Comparison of ENCODE assay signal across 18 cellular contexts in the genomic region with DNA sequence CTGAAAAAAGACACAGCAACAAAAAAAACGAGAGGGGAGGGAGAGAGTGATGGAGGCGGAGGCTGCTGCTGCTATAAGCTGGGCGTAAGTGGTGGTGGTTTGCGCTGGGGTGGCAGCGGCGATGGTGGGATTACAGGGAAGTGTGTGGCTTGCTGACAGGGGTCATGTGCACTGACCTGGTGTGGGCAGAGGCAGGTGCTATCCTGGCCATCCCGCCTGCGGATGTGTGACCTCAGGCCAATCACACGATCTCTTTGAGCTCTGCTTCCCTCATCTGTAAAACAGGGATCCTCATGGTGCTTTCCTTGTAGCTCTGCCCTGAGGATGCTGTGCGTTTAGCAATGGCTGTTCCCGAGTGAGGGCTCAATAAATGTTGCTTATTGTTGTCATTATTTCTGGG. TPM values are rescaled to one million over a fixed set of nuclear protein-coding genes. Genes with fewer than 3 reads are reported as not detected.
DNase-seq lines count a peak whose midpoint lies in the region; ATAC-seq, FAIRE-seq and TF ChIP-seq lines count a peak whose summit lies in the region.
"Had no signal": no experiment of that assay in that cellular context is flagged by ENCODE, and none has a peak within 500 bp of the region (broad histone marks: within the 10 kb centered on the region; RNA-seq: fewer than 3 reads in every experiment).

No MANE protein-coding gene starts in this region.

- H3K4me1 Mint-ChIP-seq in activated CD4-positive, alpha-beta T cell treated with anti-CD3 and anti-CD28 coated beads for 36 hours: peaks cover 53% of the 10 kb centered on the region
- peaks cover 56% of the 10 kb centered on the region for H3K4me1 Mint-ChIP-seq in neural crest cell

- H4K20me1 ChIP-seq in K562 (replicated peaks; ENCODE audit: control insufficient read depth, insufficient read depth, low read length): no peaks in the 10 kb centered on the region

- H3K79me2 ChIP-seq in K562 (ENCODE audit: control insufficient read depth, insufficient read depth, low read length): peaks cover 65% of the 10 kb centered on the region

- H3K27me3 ChIP-seq in K562 (ENCODE audit: control insufficient read depth in 2 of 2, insufficient read depth in 2 of 2, low read length in 2 of 2): no peaks in the 10 kb centered on the region
- H3K27me3 ChIP-seq: esophagus squamous epithelium, heart right ventricle, testis had no signal

- intact Hi-C loops in activated CD4-positive, alpha-beta T cell treated with anti-CD3 and anti-CD28 coated beads for 36 hours (cut with DNase I, micrococcal nuclease): no loop called here
- intact Hi-C loops in K562 (cut with micrococcal nuclease): loop anchor here (10.0 kb wide), 1 partner anchor 493 kb away; the partner anchor contains the start of gene TNNT1

- no peak for DNase-seq in activated CD4-positive, alpha-beta T cell treated with anti-CD3 and anti-CD28 coated beads for 36 hours
- no peak for DNase-seq in activated CD4-positive, alpha-beta T cell treated with anti-CD3 and anti-CD28 coated beads for 48 hours
- DNase-seq in K562 (ENCODE audit: extremely low read depth in 1 of 4, low spot score in 3 of 4): no peak
- DNase-seq in neural crest cell (ENCODE audit: low read depth, low spot score): no peak
- DNase-seq in SKM-1 treated with dmso at 0.1 percent for 144 hours (lab: John Stamatoyannopoulos, UW; ENCODE audit: unreplicated experiment): no peak
- no peak for DNase-seq in stimulated activated CD4-positive, alpha-beta T cell treated with anti-CD3 and anti-CD28 coated beads, Interleukin-4, amount 100 ng/mL, for 4 hours
- DNase-seq: esophagus squamous epithelium, GDM1, NCI-H187 treated with DMSO at 0.1 percent for 48 hours, NCI-H526, SW 1271, testis had no signal

- BruUV-seq in K562 (replicated peaks; lab: Mats Ljungman, UMichigan): no TSS peak

- in situ Hi-C loops in K562 (cut with MboI): loop anchor here (5.0 to 25.0 kb wide), 4 partner anchors 175 to 763 kb away; partner anchors contain the start of genes FCAR, TNNT1 and ZSCAN5A

- no peaks in the 10 kb centered on the region for H3K27me3 Mint-ChIP-seq in activated CD4-positive, alpha-beta T cell treated with anti-CD3 and anti-CD28 coated beads for 36 hours
- H3K27me3 Mint-ChIP-seq in neural crest cell (ENCODE audit: low read depth): peaks cover 14% of the 10 kb centered on the region

- no peak for FAIRE-seq in K562 (lab: Jason Lieb, UNC)
- FAIRE-seq: A204.1 had no signal

- H3K4me3 Mint-ChIP-seq in activated CD4-positive, alpha-beta T cell treated with anti-CD3 and anti-CD28 coated beads for 36 hours: peak overlapping the region; percentile 3
- H3K4me3 Mint-ChIP-seq in neural crest cell: peak overlapping the region; percentile 96
- H3K4me3 Mint-ChIP-seq: WTC11 had no signal

- ATAC-seq in activated CD4-positive, alpha-beta T cell treated with anti-CD3 and anti-CD28 coated beads for 36 hours: no peak
- ATAC-seq in K562 (no peak), HG02763 (IDR thresholded peaks at IDR 0.05; ENCODE audit: unreplicated experiment) (no peak)
- ATAC-seq: heart right ventricle, mucosa of descending colon, WTC11 had no signal

- POLR2A ChIA-PET in activated CD4-positive, alpha-beta T cell treated with anti-CD3 and anti-CD28 coated beads for 36 hours (lab: Charles Lee): interaction anchor here (0.8 to 1.7 kb wide), 3 partner anchors 11 to 17 kb away, joined by 3 to 6 read pairs (median 3); partner anchors contain the start of gene ZNF784
- POLR2A ChIA-PET in HEK293 (lab: Yijun Ruan, JAX): interaction anchor here (1.0 to 2.1 kb wide), 4 partner anchors 10 to 38 kb away, joined by 4 to 10 read pairs (median 6); partner anchors contain the start of genes FIZ1, U2AF2 and ZNF784
- POLR2A ChIA-PET in K562 (lab: Yijun Ruan, JAX): interaction anchor here (0.6 to 2.0 kb wide), 13 partner anchors 9 to 1425 kb away, joined by 3 to 8 read pairs (median 4); partner anchors contain the start of genes CCDC106 and FIZ1

- H3K27ac Mint-ChIP-seq in activated CD4-positive, alpha-beta T cell treated with anti-CD3 and anti-CD28 coated beads for 36 hours: peak overlapping the region; percentile 63
- peak overlapping the region; percentile 65 for H3K27ac Mint-ChIP-seq in neural crest cell (ENCODE audit: unreplicated experiment)
- H3K27ac Mint-ChIP-seq: WTC11 had no signal

- no peak overlapping the region for H3K4me3 ChIP-seq in HEK293 (ENCODE audit: low read depth, low read length)
- no peak overlapping the region for H3K4me3 ChIP-seq in K562
- H3K4me3 ChIP-seq: heart right ventricle, mucosa of descending colon, testis had no signal

- no peak for TF ChIP-seq CTCF in HEK293 (tag by site-specific recombination; IDR thresholded peaks at IDR 0.05)
- TF ChIP-seq CTCF in K562 (IDR thresholded peaks at IDR 0.05 in 2 of 3, conservative IDR thresholded peaks at IDR 0.05 in 1 of 3; ENCODE audit: insufficient read depth in 2 of 3, low read depth in 1 of 3, low read length in 3 of 3): no peak
- no peak for TF ChIP-seq CTCF in neural crest cell (conservative IDR thresholded peaks at IDR 0.05)

- H3K9me1 ChIP-seq in K562 (ENCODE audit: control insufficient read depth, insufficient read depth, low read length): no peaks in the 10 kb centered on the region

- H3K4me2 ChIP-seq in K562 (ENCODE audit: insufficient read depth, low read length): no peak overlapping the region

- H3K36me3 ChIP-seq in HEK293 (ENCODE audit: control insufficient read depth in 2 of 2, insufficient read depth in 1 of 2, low read length in 2 of 2) (peaks cover 5 to 11% of the 10 kb centered on the region in 2 experiments; a peak in 2 of 3 replicates), K562 (ENCODE audit: control insufficient read depth, insufficient read depth, low read length) (peaks cover 11% of the 10 kb centered on the region; the same call in 2 of the 3 replicates)

- no peak for TF ChIP-seq EP300 in K562 (IDR thresholded peaks at IDR 0.05; ENCODE audit: low read length)

- peaks cover 37% of the 10 kb centered on the region for H3K36me3 Mint-ChIP-seq in activated CD4-positive, alpha-beta T cell treated with anti-CD3 and anti-CD28 coated beads for 36 hours (ENCODE audit: low read depth)
- peaks cover 10% of the 10 kb centered on the region for H3K36me3 Mint-ChIP-seq in neural crest cell (ENCODE audit: low read depth)

- 0 out of 4 replicates have a peak overlapping the region, but pooled peaks of 1 of the 2 experiments have one; percentile 46 for H3K9ac ChIP-seq in K562 (ENCODE audit: insufficient read depth in 1 of 2, low read depth in 2 of 2, low read length in 2 of 2)

- no peak for TF ChIP-seq POLR2A in K562 (conservative IDR thresholded peaks at IDR 0.05)

- H2AFZ ChIP-seq in K562 (ENCODE audit: low read depth, low read length): no peak overlapping the region

- no peaks in the 10 kb centered on the region for H3K9me3 ChIP-seq in HEK293 (ENCODE audit: control insufficient read depth, insufficient read depth, low read depth, low read length)
- 0 out of 2 replicates have a peak, but pooled peaks cover 2% of the 10 kb centered on the region for H3K9me3 ChIP-seq in K562 (replicated peaks; ENCODE audit: control insufficient read depth, insufficient read depth, low read depth, low read length)
- H3K9me3 ChIP-seq: esophagus squamous epithelium, heart right ventricle, mucosa of descending colon, testis had no signal

- H3K9me3 Mint-ChIP-seq in activated CD4-positive, alpha-beta T cell treated with anti-CD3 and anti-CD28 coated beads for 36 hours (ENCODE audit: low read depth): no peaks in the 10 kb centered on the region
- peaks cover 2% of the 10 kb centered on the region for H3K9me3 Mint-ChIP-seq in neural crest cell

- CTCF ChIA-PET in activated CD4-positive, alpha-beta T cell treated with anti-CD3 and anti-CD28 coated beads for 36 hours (lab: Charles Lee): interaction anchor here (0.7 to 3.4 kb wide), 9 partner anchors 9 to 134 kb away, joined by 3 to 24 read pairs (median 5); partner anchors contain the start of genes CCDC106, FIZ1, U2AF2 and ZNF524
- CTCF ChIA-PET in HEK293 (lab: Yijun Ruan, JAX) (interaction anchor here (0.6 to 2.6 kb wide), 10 partner anchors 8 to 478 kb away, joined by 3 to 12 read pairs (median 5); partner anchors contain the start of genes ISOC2, U2AF2 and ZNF784), K562 (lab: Yijun Ruan, JAX; ENCODE audit: low intra/inter-chr PET ratio) (no interaction called here)

- H3K27ac ChIP-seq in HEK293 (ENCODE audit: extremely low read depth, low read depth, low read length) (no peak overlapping the region), K562 (ENCODE audit: extremely low read depth, low read depth, low read length) (no peak overlapping the region)
- H3K27ac ChIP-seq: heart right ventricle, testis had no signal

- TF ChIP-seq RAD21 in K562 (CRISPR knock-in tag; conservative IDR thresholded peaks at IDR 0.05 in 1 of 2, IDR thresholded peaks at IDR 0.05 in 1 of 2): no peak

- peaks cover 20% of the 10 kb centered on the region for H3K4me1 ChIP-seq in HEK293 (ENCODE audit: control insufficient read depth, insufficient read depth, low read length)
- peaks cover 30 to 47% of the 10 kb centered on the region in 2 experiments for H3K4me1 ChIP-seq in K562 (replicated peaks in 1 of 2; ENCODE audit: control insufficient read depth in 2 of 2, insufficient read depth in 2 of 2, low read length in 2 of 2)

- 63% methylated on average over 11 of the region's 11 CpGs for WGBS in K562 (ENCODE audit: insufficient coverage, low coverage, missing lambda C conversion rate)

RNA-seq across cellular contexts. Expression of gene ZNF580, which starts 3.3 kb away (rescaled TPM):
- total RNA-seq in activated CD4-positive, alpha-beta T cell treated with anti-CD3 and anti-CD28 coated beads for 36 hours: 10 to 100 TPM; 24.2 to 35.6 TPM
- 26.2 and 41.7 TPM in 2 replicates for total RNA-seq in K562 (2011; cell fraction: chromatin; rRNA removed; ENCODE audit: low replicate concordance)
- 16.2 and 20.0 TPM in 2 replicates for total RNA-seq in K562 (2011; cell fraction: nucleolus; rRNA removed)
- total RNA-seq in K562 (2011; cell fraction: nucleoplasm; rRNA removed): 33.4 and 56.4 TPM in 2 replicates
- 13.9 and 24.4 TPM in 2 replicates for total RNA-seq in K562 (2014; rRNA removed)
- 5.2 and 5.7 TPM in 2 replicates for total RNA-seq in K562 (2014; rRNA removed; fragmentation: Illumina TruSeq; extraction: Trizol)
- total RNA-seq in K562 (2015; rRNA removed; fragmentation: Illumina TruSeq; extraction: Trizol): 6.0 and 6.8 TPM in 2 replicates
- 38.0 and 47.4 TPM in 2 replicates for total RNA-seq in K562 (2021)
- 5.0 and 7.7 TPM in 2 replicates for polyA plus RNA-seq in K562 (2011; rRNA removed)
- 10.9 and 21.1 TPM in 2 replicates for polyA plus RNA-seq in K562 (2011; cell fraction: cytosol; rRNA removed)
- 39.9 and 68.6 TPM in 2 replicates for polyA plus RNA-seq in K562 (2011; cell fraction: nucleus; rRNA removed)
- polyA plus RNA-seq in K562 (2012): 41.5 and 62.4 TPM in 2 replicates
- 12.7 and 15.5 TPM in 2 replicates for polyA plus RNA-seq in K562 (2014; fragmentation: Illumina TruSeq; extraction: Trizol)
- 1 to 10 TPM; 2.3 to 3.9 TPM for polyA plus RNA-seq in K562 (2014; fragmentation: Nextera tagmentation; extraction: Ambion mirVana)
- 25.2 and 30.8 TPM in 2 replicates for polyA plus RNA-seq in K562 (2014; rRNA removed)
- polyA minus RNA-seq in K562 (2011; rRNA and poly(A)+ RNA removed): 4.4 and 4.6 TPM in 2 replicates
- 12.2 and 16.3 TPM in 2 replicates for polyA minus RNA-seq in K562 (2011; cell fraction: cytosol; rRNA and poly(A)+ RNA removed)
- polyA minus RNA-seq in K562 (2011; cell fraction: nucleus; rRNA and poly(A)+ RNA removed): 7.3 and 8.8 TPM in 2 replicates
- total RNA-seq in neural crest cell: 39.1 and 41.8 TPM in 2 replicates

RNA-seq across cellular contexts. Expression of gene ZNF581, which starts 5.9 kb away (rescaled TPM):
- 10 to 100 TPM; 18.9 to 26.9 TPM for total RNA-seq in activated CD4-positive, alpha-beta T cell treated with anti-CD3 and anti-CD28 coated beads for 36 hours
- 8.2 and 21.8 TPM in 2 replicates for total RNA-seq in K562 (2011; cell fraction: chromatin; rRNA removed; ENCODE audit: low replicate concordance)
- total RNA-seq in K562 (2011; cell fraction: nucleolus; rRNA removed): 20.3 and 21.3 TPM in 2 replicates
- total RNA-seq in K562 (2011; cell fraction: nucleoplasm; rRNA removed): 16.7 and 16.8 TPM in 2 replicates
- 18.6 and 26.4 TPM in 2 replicates for total RNA-seq in K562 (2014; rRNA removed)
- 7.3 and 8.5 TPM in 2 replicates for total RNA-seq in K562 (2014; rRNA removed; fragmentation: Illumina TruSeq; extraction: Trizol)
- 8.6 and 11.0 TPM in 2 replicates for total RNA-seq in K562 (2015; rRNA removed; fragmentation: Illumina TruSeq; extraction: Trizol)
- 35.7 and 39.4 TPM in 2 replicates for total RNA-seq in K562 (2021)
- 15.4 and 26.0 TPM in 2 replicates for polyA plus RNA-seq in K562 (2011; rRNA removed)
- 30.9 and 47.7 TPM in 2 replicates for polyA plus RNA-seq in K562 (2011; cell fraction: cytosol; rRNA removed)
- 24.0 and 27.6 TPM in 2 replicates for polyA plus RNA-seq in K562 (2011; cell fraction: nucleus; rRNA removed)
- 19.0 and 47.4 TPM in 2 replicates for polyA plus RNA-seq in K562 (2012)
- polyA plus RNA-seq in K562 (2014; fragmentation: Illumina TruSeq; extraction: Trizol): 15.7 and 23.2 TPM in 2 replicates
- polyA plus RNA-seq in K562 (2014; fragmentation: Nextera tagmentation; extraction: Ambion mirVana): 1 to 10 TPM; 2.4 to 5.8 TPM
- 23.2 and 24.0 TPM in 2 replicates for polyA plus RNA-seq in K562 (2014; rRNA removed)
- 11.6 and 13.6 TPM in 2 replicates for polyA minus RNA-seq in K562 (2011; rRNA and poly(A)+ RNA removed)
- 15.3 and 31.1 TPM in 2 replicates for polyA minus RNA-seq in K562 (2011; cell fraction: cytosol; rRNA and poly(A)+ RNA removed)
- polyA minus RNA-seq in K562 (2011; cell fraction: nucleus; rRNA and poly(A)+ RNA removed): 4.4 and 6.6 TPM in 2 replicates
- 40.8 and 41.9 TPM in 2 replicates for total RNA-seq in neural crest cell

RNA-seq across cellular contexts. Expression of gene CCDC106, which starts 10.5 kb away (rescaled TPM):
- total RNA-seq in activated CD4-positive, alpha-beta T cell treated with anti-CD3 and anti-CD28 coated beads for 36 hours: 1 to 10 TPM; 6.2 to 6.3 TPM
- total RNA-seq in K562 (2011; cell fraction: chromatin; rRNA removed; ENCODE audit: low replicate concordance): 5.5 and 16.0 TPM in 2 replicates
- 17.5 and 18.3 TPM in 2 replicates for total RNA-seq in K562 (2011; cell fraction: nucleolus; rRNA removed)
- 8.7 and 12.1 TPM in 2 replicates for total RNA-seq in K562 (2011; cell fraction: nucleoplasm; rRNA removed)
- 17.8 and 21.9 TPM in 2 replicates for total RNA-seq in K562 (2014; rRNA removed)
- total RNA-seq in K562 (2014; rRNA removed; fragmentation: Illumina TruSeq; extraction: Trizol): 4.2 and 7.0 TPM in 2 replicates
- 12.2 and 14.3 TPM in 2 replicates for total RNA-seq in K562 (2015; rRNA removed; fragmentation: Illumina TruSeq; extraction: Trizol)
- 27.5 and 28.2 TPM in 2 replicates for total RNA-seq in K562 (2021)
- 7.6 and 11.2 TPM in 2 replicates for polyA plus RNA-seq in K562 (2011; rRNA removed)
- polyA plus RNA-seq in K562 (2011; cell fraction: cytosol; rRNA removed): 11.0 and 22.8 TPM in 2 replicates
- 16.4 and 27.9 TPM in 2 replicates for polyA plus RNA-seq in K562 (2011; cell fraction: nucleus; rRNA removed)
- polyA plus RNA-seq in K562 (2012): 22.8 and 23.5 TPM in 2 replicates
- polyA plus RNA-seq in K562 (2014; fragmentation: Illumina TruSeq; extraction: Trizol): 19.1 and 21.9 TPM in 2 replicates
- under 1 TPM in 1 of 2 experiments, not detected in 1; 0.10 TPM for polyA plus RNA-seq in K562 (2014; fragmentation: Nextera tagmentation; extraction: Ambion mirVana)
- 24.1 and 25.9 TPM in 2 replicates for polyA plus RNA-seq in K562 (2014; rRNA removed)
- 1.8 and 1.9 TPM in 2 replicates for polyA minus RNA-seq in K562 (2011; rRNA and poly(A)+ RNA removed)
- polyA minus RNA-seq in K562 (2011; cell fraction: cytosol; rRNA and poly(A)+ RNA removed): 7.2 and 12.6 TPM in 2 replicates
- 5.3 and 6.4 TPM in 2 replicates for polyA minus RNA-seq in K562 (2011; cell fraction: nucleus; rRNA and poly(A)+ RNA removed)
- 18.7 and 18.9 TPM in 2 replicates for total RNA-seq in neural crest cell

RNA-seq across cellular contexts. Expression of gene ZNF784, which starts 13.2 kb away (rescaled TPM):
- total RNA-seq in activated CD4-positive, alpha-beta T cell treated with anti-CD3 and anti-CD28 coated beads for 36 hours: 1 to 10 TPM; 3.2 to 4.3 TPM
- total RNA-seq in K562 (2011; cell fraction: chromatin; rRNA removed; ENCODE audit: low replicate concordance): 6.3 and 14.3 TPM in 2 replicates
- total RNA-seq in K562 (2011; cell fraction: nucleolus; rRNA removed): 10.0 and 12.5 TPM in 2 replicates
- 7.7 and 9.6 TPM in 2 replicates for total RNA-seq in K562 (2011; cell fraction: nucleoplasm; rRNA removed)
- total RNA-seq in K562 (2014; rRNA removed) (2.0 and 3.8 TPM in 2 replicates), K562 (2014; rRNA removed; fragmentation: Illumina TruSeq; extraction: Trizol) (1.6 TPM in 2 replicates), K562 (2015; rRNA removed; fragmentation: Illumina TruSeq; extraction: Trizol) (2.7 and 3.2 TPM in 2 replicates), K562 (2021) (4.6 and 6.1 TPM in 2 replicates), neural crest cell (11.0 and 12.4 TPM in 2 replicates)
- polyA plus RNA-seq in K562 (2011; rRNA removed) (2.1 and 3.5 TPM in 2 replicates), K562 (2014; fragmentation: Illumina TruSeq; extraction: Trizol) (4.1 and 5.1 TPM in 2 replicates), K562 (2014; fragmentation: Nextera tagmentation; extraction: Ambion mirVana) (under 1 TPM; 0.14 to 0.17 TPM), K562 (2014; rRNA removed) (4.1 and 4.4 TPM in 2 replicates)
- 2.0 and 4.3 TPM in 2 replicates for polyA plus RNA-seq in K562 (2011; cell fraction: cytosol; rRNA removed)
- 11.3 and 16.1 TPM in 2 replicates for polyA plus RNA-seq in K562 (2011; cell fraction: nucleus; rRNA removed)
- 7.3 and 7.9 TPM in 2 replicates for polyA plus RNA-seq in K562 (2012)
- 1.4 TPM in 2 replicates for polyA minus RNA-seq in K562 (2011; rRNA and poly(A)+ RNA removed)
- polyA minus RNA-seq in K562 (2011; cell fraction: cytosol; rRNA and poly(A)+ RNA removed): 1.3 and 2.6 TPM in 2 replicates
- 2.7 TPM in 2 replicates for polyA minus RNA-seq in K562 (2011; cell fraction: nucleus; rRNA and poly(A)+ RNA removed)

RNA-seq across cellular contexts. Expression of gene U2AF2, which starts 17.3 kb away (rescaled TPM):
- 100 to 1,000 TPM; 252 to 292 TPM for total RNA-seq in activated CD4-positive, alpha-beta T cell treated with anti-CD3 and anti-CD28 coated beads for 36 hours
- 193 and 483 TPM in 2 replicates for total RNA-seq in K562 (2011; cell fraction: chromatin; rRNA removed; ENCODE audit: low replicate concordance)
- 266 and 305 TPM in 2 replicates for total RNA-seq in K562 (2011; cell fraction: nucleolus; rRNA removed)
- total RNA-seq in K562 (2011; cell fraction: nucleoplasm; rRNA removed): 221 and 225 TPM in 2 replicates
- 279 and 332 TPM in 2 replicates for total RNA-seq in K562 (2014; rRNA removed)
- total RNA-seq in K562 (2014; rRNA removed; fragmentation: Illumina TruSeq; extraction: Trizol): 36.8 and 58.9 TPM in 2 replicates
- 157 and 162 TPM in 2 replicates for total RNA-seq in K562 (2015; rRNA removed; fragmentation: Illumina TruSeq; extraction: Trizol)
- 304 and 321 TPM in 2 replicates for total RNA-seq in K562 (2021)
- 144 and 156 TPM in 2 replicates for polyA plus RNA-seq in K562 (2011; rRNA removed)
- polyA plus RNA-seq in K562 (2011; cell fraction: cytosol; rRNA removed): 175 and 315 TPM in 2 replicates
- 395 and 527 TPM in 2 replicates for polyA plus RNA-seq in K562 (2011; cell fraction: nucleus; rRNA removed)
- polyA plus RNA-seq in K562 (2012): 223 and 263 TPM in 2 replicates
- 169 and 224 TPM in 2 replicates for polyA plus RNA-seq in K562 (2014; fragmentation: Illumina TruSeq; extraction: Trizol)
- polyA plus RNA-seq in K562 (2014; fragmentation: Nextera tagmentation; extraction: Ambion mirVana): 1 to 10 TPM; 3.0 to 4.4 TPM
- polyA plus RNA-seq in K562 (2014; rRNA removed): 277 and 331 TPM in 2 replicates
- polyA minus RNA-seq in K562 (2011; rRNA and poly(A)+ RNA removed): 42.9 and 75.8 TPM in 2 replicates
- 113 and 128 TPM in 2 replicates for polyA minus RNA-seq in K562 (2011; cell fraction: cytosol; rRNA and poly(A)+ RNA removed)
- polyA minus RNA-seq in K562 (2011; cell fraction: nucleus; rRNA and poly(A)+ RNA removed): 91.7 and 99.0 TPM in 2 replicates
- total RNA-seq in neural crest cell: 342 and 365 TPM in 2 replicates
